Comparison of ENCODE assay signal across 20 cellular contexts in genomic region chr11:114089748-114090147, GRCh38. TPM values are rescaled to one million over a fixed set of nuclear protein-coding genes. Genes with fewer than 3 reads are reported as not detected.
DNase-seq lines count a peak whose midpoint lies in the region; ATAC-seq and TF ChIP-seq lines count a peak whose summit lies in the region.
"Had no signal": no experiment of that assay in that cellular context is flagged by ENCODE, and none has a peak within 500 bp of the region (broad histone marks: within the 10 kb centered on the region; RNA-seq: fewer than 3 reads in every experiment).

No MANE protein-coding gene starts in this region.

- intact Hi-C loops in right cardiac atrium (cut with DNase I) (no loop called here), sigmoid colon (cut with DNase I) (no loop called here)

- no peak for TF ChIP-seq EP300 in sigmoid colon (IDR thresholded peaks at IDR 0.05)

- H3K4me1 ChIP-seq in right cardiac atrium (ENCODE audit: control insufficient read depth, insufficient read depth, low read length) (peaks cover 78% of the 10 kb centered on the region), sigmoid colon (peaks cover 0 to 97% (median 91%) of the 10 kb centered on the region in 4 donors)

- H3K9me3 ChIP-seq in right cardiac atrium (ENCODE audit: control insufficient read depth, low read length), result no peaks in the 10 kb centered on the region
- H3K9me3 ChIP-seq in sigmoid colon, result no peaks in the 10 kb centered on the region
- H3K9me3 ChIP-seq: mucosa of descending colon, transverse colon had no signal

- WGBS in right cardiac atrium, result 61% methylated on average over 4 of the region's 4 CpGs
- 84 to 87% methylated on average over 4 of the region's 4 CpGs for WGBS in sigmoid colon, 2 donors

- TF ChIP-seq POLR2A in sigmoid colon (IDR thresholded peaks at IDR 0.05), result no peak

- peak in 1 of 2 donors; percentile 29 for ATAC-seq in right cardiac atrium
- ATAC-seq in omental fat pad (ENCODE audit: low FRiP score), result no peak
- no peak for ATAC-seq in HG02870 (IDR thresholded peaks at IDR 0.05; ENCODE audit: unreplicated experiment)
- ATAC-seq: mucosa of descending colon had no signal

- peaks cover 8 to 57% (median 20%) of the 10 kb centered on the region in 4 donors for H3K36me3 ChIP-seq in sigmoid colon
- H3K36me3 ChIP-seq: transverse colon had no signal

- H3K27ac ChIP-seq in 22Rv1 (peak overlapping the region; percentile 82), right cardiac atrium (ENCODE audit: low read length) (peak overlapping the region; percentile 54), sigmoid colon (peak overlapping the region; percentile 1 to 12 (median 10))

- H3K4me3 ChIP-seq in right cardiac atrium (ENCODE audit: low read length), result no peak overlapping the region
- no peak overlapping the region for H3K4me3 ChIP-seq in sigmoid colon
- H3K4me3 ChIP-seq: mucosa of descending colon, transverse colon had no signal

- no peak for TF ChIP-seq CTCF in 22Rv1 (IDR thresholded peaks at IDR 0.05)
- TF ChIP-seq CTCF in sigmoid colon (IDR thresholded peaks at IDR 0.05), result no peak
- TF ChIP-seq CTCF in omental fat pad (IDR thresholded peaks at IDR 0.05), result no peak

- peak; percentile 27 for DNase-seq in dermis blood vessel endothelial cell
- peak in 2 of 3 donors; percentile 64 to 71 for DNase-seq in right cardiac atrium
- peak; percentile 41 for DNase-seq in sigmoid colon
- no peak for DNase-seq in DMS79 treated with DMSO at 0.1 percent for 48 hours (lab: John Stamatoyannopoulos, UW)
- no peak for DNase-seq in omental fat pad (ENCODE audit: low spot score)
- no peak for DNase-seq in putamen (ENCODE audit: low spot score)
- DNase-seq: activated CD4-positive, CD25-positive, alpha-beta regulatory T cell treated with anti-CD3 and anti-CD28 coated beads, Interleukin-2, amount 50 U/mL, for 72 hours; activated gamma-delta T cell treated with Interleukin-2 at 50 U/mL for 16 hours; C1 segment of cervical spinal cord; DMS53; IMR-90; mucosa of descending colon; NCI-H1930; NCI-H510A treated with DMSO at 0.1 percent for 48 hours; SIG-M5; small intestine; transverse colon had no signal

- H3K27me3 ChIP-seq in right cardiac atrium (ENCODE audit: control insufficient read depth, insufficient read depth) (no peaks in the 10 kb centered on the region), sigmoid colon (no peaks in the 10 kb centered on the region)
- H3K27me3 ChIP-seq: transverse colon had no signal

RNA-seq across cellular contexts. Expression of gene ZBTB16, which starts 30.2 kb away (rescaled TPM):
- 23.1 and 34.7 TPM in 2 replicates for total RNA-seq in dermis blood vessel endothelial cell
- total RNA-seq in right cardiac atrium, result 10 to 100 TPM; 61.5 to 89.7 (median 79.4) TPM
- polyA plus RNA-seq in right cardiac atrium, result 49.8 TPM
- 100 to 1,000 TPM in 3 of 4 donors, 10 to 100 TPM in 1; 99.5 to 197 (median 129) TPM for total RNA-seq in sigmoid colon
- polyA plus RNA-seq in sigmoid colon, result 10 to 100 TPM in 2 of 3 donors, 1 to 10 TPM in 1; 9.9 to 34.4 (median 11.4) TPM
- total RNA-seq in omental fat pad, result 100 to 1,000 TPM in 3 of 4 donors, 10 to 100 TPM in 1; 82.7 to 375 (median 189) TPM
- total RNA-seq: H4, IMR-90 had no signal
- polyA plus RNA-seq: IMR-90 had no signal

Comparison
In these comparisons a context has a peak if more than half of its experiments do, and no peak if none do; other contexts are left out.
1. H3K27ac ChIP-seq: peak in every context shown above with its lines; median percentile 82 in 22Rv1; 54 in right cardiac atrium; 10 in sigmoid colon.
2. DNase-seq: peak in dermis blood vessel endothelial cell (single experiment), right cardiac atrium (2 of 3) and sigmoid colon (single experiment); none in DMS79 treated with DMSO at 0.1 percent for 48 hours (single experiment), omental fat pad (single experiment) and putamen (single experiment).